Comparison of ENCODE assay signal across 3 cellular contexts in genomic region chr6:71090216-71090615, GRCh38.
TF ChIP-seq lines count a peak whose summit lies in the region.

No MANE protein-coding gene starts in this region.

TF ChIP-seq in A549, 52 proteins besides CTCF, POLR2A, EP300 and RAD21:
- no peak for TF ChIP-seq PBX3 (IDR thresholded peaks at IDR 0.05)
- peak; percentile 85 for TF ChIP-seq MAFK (IDR thresholded peaks at IDR 0.05; ENCODE audit: partially characterized antibody)
- no peak for TF ChIP-seq RARB (CRISPR knock-in tag; IDR thresholded peaks at IDR 0.05)
- TF ChIP-seq FOXS1 (CRISPR knock-in tag; IDR thresholded peaks at IDR 0.05), result no peak
- no peak for TF ChIP-seq TP53 (CRISPR knock-in tag; IDR thresholded peaks at IDR 0.05)
- no peak for TF ChIP-seq HEYL (CRISPR knock-in tag; IDR thresholded peaks at IDR 0.05)

TF ChIP-seq in IMR-90, 13 proteins besides CTCF, POLR2A, EP300 and RAD21:
- no peak for TF ChIP-seq MXI1 (IDR thresholded peaks at IDR 0.05; ENCODE audit: borderline replicate concordance, low read depth, low read length)
- peak; percentile 95 for TF ChIP-seq MAFK (IDR thresholded peaks at IDR 0.05; ENCODE audit: low read depth, low read length)

TF ChIP-seq in K562, 482 proteins besides CTCF, POLR2A, EP300 and RAD21:
- TF ChIP-seq KDM1A (IDR thresholded peaks at IDR 0.05) (no peak), CC2D1A (IDR thresholded peaks at IDR 0.05) (no peak), ZNF316 (IDR thresholded peaks at IDR 0.05) (peak; percentile 80), MAFF (IDR thresholded peaks at IDR 0.05; ENCODE audit: low read length) (peak; percentile 84), MAFK (IDR thresholded peaks at IDR 0.05; ENCODE audit: low read length) (peak; percentile 82), MAFG (tag; conservative IDR thresholded peaks at IDR 0.05) (peak; percentile 60; the same call in 1 of the 2 replicates), BCLAF1 (IDR thresholded peaks at IDR 0.05; ENCODE audit: borderline replicate concordance in 1 of 2, control insufficient read depth in 1 of 2, low read depth in 2 of 2, low read length in 1 of 2) (no peak), ZNF778 (CRISPR knock-in tag; IDR thresholded peaks at IDR 0.05) (no peak), NR0B1 (IDR thresholded peaks at IDR 0.05; ENCODE audit: partially characterized antibody) (no peak), BRF1 (IDR thresholded peaks at IDR 0.05; ENCODE audit: borderline replicate concordance, extremely low read depth, insufficient read length) (no peak)
